18 cellular contexts compared by ENCODE assay signal in genomic region chr2:152415811-152416210, GRCh38.
A peak's percentile ranks its signal among the peaks of the same experiment; 100 is the strongest.
DNase-seq lines count a peak whose midpoint lies in the region; TF ChIP-seq lines count a peak whose summit lies in the region.
"Had no signal": no experiment of that assay in that cellular context is flagged by ENCODE, and none has a peak within 500 bp of the region (broad histone marks: within the 10 kb centered on the region; RNA-seq: fewer than 3 reads in every experiment).

No MANE protein-coding gene starts in this region.

- no peak for TF ChIP-seq CTCF in fibroblast of the aortic adventitia (IDR thresholded peaks at IDR 0.05; ENCODE audit: insufficient read depth, low read length)

- H3K4me3 ChIP-seq in fibroblast of the aortic adventitia (ENCODE audit: low read depth, low read length) (no peak overlapping the region), skeletal muscle tissue (ENCODE audit: low read length in 3 of 3) (no peak overlapping the region)

- intact Hi-C loops in activated naive CD4-positive, alpha-beta T cell treated with anti-CD3 and anti-CD28 coated beads for 36 hours (cut with micrococcal nuclease), result loop anchor here (1.0 to 10.0 kb wide), 10 partner anchors 9 to 591 kb away; partner anchors contain the start of genes ARL5A, ARL6IP6, FMNL2 and PRPF40A
- intact Hi-C loops in activated T-helper 2 cell treated with anti-CD3 and anti-CD28 coated beads, Interferon-gamma antibody, Interleukin-2, Interleukin-4, amounts not matched to agents 10 μg/mL and 5 μg/mL and 100 μg/mL, durations not matched to agents 14 hours and 24 hours and 36 hours (cut with micrococcal nuclease), result loop anchor here (1.0 to 2.0 kb wide), 7 partner anchors 10 to 239 kb away; partner anchors contain the start of gene FMNL2

- DNase-seq in activated naive CD4-positive, alpha-beta T cell treated with anti-CD3 and anti-CD28 coated beads for 36 hours, result no peak
- no peak for DNase-seq in activated naive CD4-positive, alpha-beta T cell treated with Interleukin-2 at 50 U/mL for 16 hours
- DNase-seq in activated T-helper 2 cell treated with anti-CD3 and anti-CD28 coated beads, Interferon-gamma antibody, Interleukin-2, Interleukin-4, amounts not matched to agents 10 μg/mL and 5 μg/mL and 100 μg/mL, durations not matched to agents 14 hours and 24 hours and 36 hours (ENCODE audit: low spot score), result no peak
- peak; percentile 62 for DNase-seq in fibroblast of the aortic adventitia (ENCODE audit: low read depth)
- DNase-seq in NCI-H2107 (lab: John Stamatoyannopoulos, UW), result no peak
- no peak for DNase-seq in DMS79 treated with DMSO at 0.1 percent for 48 hours (lab: John Stamatoyannopoulos, UW)
- DNase-seq in NCI-H510A (lab: John Stamatoyannopoulos, UW), result no peak
- DNase-seq: ACHN; CD4-positive, CD25-positive, alpha-beta regulatory T cell; DMS79; effector memory CD4-positive, alpha-beta T cell; NCI-H1436 treated with DMSO at 0.1 percent for 48 hours; NCI-H2227 treated with DMSO at 0.1 percent for 48 hours; stimulated activated naive CD4-positive, alpha-beta T cell; T-cell had no signal

- peak overlapping the region; percentile 32 for H3K27ac ChIP-seq in skeletal muscle tissue (ENCODE audit: low read depth, low read length)

- no peaks in the 10 kb centered on the region for H3K36me3 Mint-ChIP-seq in activated naive CD4-positive, alpha-beta T cell treated with anti-CD3 and anti-CD28 coated beads for 36 hours (ENCODE audit: low read depth)
- peaks cover 10% of the 10 kb centered on the region for H3K36me3 Mint-ChIP-seq in activated T-helper 2 cell treated with anti-CD3 and anti-CD28 coated beads, Interferon-gamma antibody, Interleukin-2, Interleukin-4, amounts not matched to agents 10 μg/mL and 5 μg/mL and 100 μg/mL, durations not matched to agents 14 hours and 24 hours and 36 hours (ENCODE audit: low read depth)
- H3K36me3 Mint-ChIP-seq: CD4-positive, CD25-positive, alpha-beta regulatory T cell; T-cell had no signal

- H3K4me1 Mint-ChIP-seq in activated naive CD4-positive, alpha-beta T cell treated with anti-CD3 and anti-CD28 coated beads for 36 hours (ENCODE audit: low read depth), result peaks cover 45% of the 10 kb centered on the region
- peaks cover 55% of the 10 kb centered on the region for H3K4me1 Mint-ChIP-seq in activated T-helper 2 cell treated with anti-CD3 and anti-CD28 coated beads, Interferon-gamma antibody, Interleukin-2, Interleukin-4, amounts not matched to agents 10 μg/mL and 5 μg/mL and 100 μg/mL, durations not matched to agents 14 hours and 24 hours and 36 hours (ENCODE audit: low read depth)
- H3K4me1 Mint-ChIP-seq: CD4-positive, CD25-positive, alpha-beta regulatory T cell; T-cell had no signal

- no peaks in the 10 kb centered on the region for H3K9me3 Mint-ChIP-seq in activated naive CD4-positive, alpha-beta T cell treated with anti-CD3 and anti-CD28 coated beads for 36 hours
- no peaks in the 10 kb centered on the region for H3K9me3 Mint-ChIP-seq in activated T-helper 2 cell treated with anti-CD3 and anti-CD28 coated beads, Interferon-gamma antibody, Interleukin-2, Interleukin-4, amounts not matched to agents 10 μg/mL and 5 μg/mL and 100 μg/mL, durations not matched to agents 14 hours and 24 hours and 36 hours
- H3K9me3 Mint-ChIP-seq: activated CD8-positive, alpha-beta T cell treated with anti-CD3 and anti-CD28 coated beads for 36 hours; CD4-positive, CD25-positive, alpha-beta regulatory T cell; T-cell had no signal

- no peaks in the 10 kb centered on the region for H3K27me3 ChIP-seq in skeletal muscle tissue (ENCODE audit: control insufficient read depth in 3 of 3, insufficient read depth in 3 of 3, low read length in 3 of 3)

- H3K27me3 Mint-ChIP-seq in activated naive CD4-positive, alpha-beta T cell treated with anti-CD3 and anti-CD28 coated beads for 36 hours (ENCODE audit: low read depth), result peaks cover 32% of the 10 kb centered on the region
- peaks cover 2% of the 10 kb centered on the region for H3K27me3 Mint-ChIP-seq in activated T-helper 2 cell treated with anti-CD3 and anti-CD28 coated beads, Interferon-gamma antibody, Interleukin-2, Interleukin-4, amounts not matched to agents 10 μg/mL and 5 μg/mL and 100 μg/mL, durations not matched to agents 14 hours and 24 hours and 36 hours (ENCODE audit: low read depth)
- H3K27me3 Mint-ChIP-seq: type B pancreatic cell had no signal

- CTCF ChIA-PET in activated naive CD4-positive, alpha-beta T cell treated with anti-CD3 and anti-CD28 coated beads for 36 hours (lab: Charles Lee), result interaction anchor here (0.5 kb wide), 1 partner anchor 104 kb away, joined by 3 read pairs; no protein-coding TSS in a partner anchor

- peaks cover 5 to 35% (median 34%) of the 10 kb centered on the region in 3 donors for H3K4me1 ChIP-seq in skeletal muscle tissue (ENCODE audit: control insufficient read depth in 3 of 3, insufficient read depth in 3 of 3, low read length in 3 of 3)

- no peaks in the 10 kb centered on the region for H3K9me3 ChIP-seq in skeletal muscle tissue (ENCODE audit: control insufficient read depth in 3 of 3, low read length in 3 of 3)

- no peak overlapping the region for H3K4me3 Mint-ChIP-seq in activated naive CD4-positive, alpha-beta T cell treated with anti-CD3 and anti-CD28 coated beads for 36 hours
- H3K4me3 Mint-ChIP-seq in activated T-helper 2 cell treated with anti-CD3 and anti-CD28 coated beads, Interferon-gamma antibody, Interleukin-2, Interleukin-4, amounts not matched to agents 10 μg/mL and 5 μg/mL and 100 μg/mL, durations not matched to agents 14 hours and 24 hours and 36 hours (ENCODE audit: low read depth), result no peak overlapping the region
- H3K4me3 Mint-ChIP-seq: activated CD8-positive, alpha-beta T cell treated with anti-CD3 and anti-CD28 coated beads for 36 hours; CD4-positive, CD25-positive, alpha-beta regulatory T cell; T-cell had no signal

- H3K27ac Mint-ChIP-seq in activated naive CD4-positive, alpha-beta T cell treated with anti-CD3 and anti-CD28 coated beads for 36 hours, result peak overlapping the region; percentile 36
- peak overlapping the region; percentile 88 for H3K27ac Mint-ChIP-seq in activated T-helper 2 cell treated with anti-CD3 and anti-CD28 coated beads, Interferon-gamma antibody, Interleukin-2, Interleukin-4, amounts not matched to agents 10 μg/mL and 5 μg/mL and 100 μg/mL, durations not matched to agents 14 hours and 24 hours and 36 hours
- H3K27ac Mint-ChIP-seq: activated CD8-positive, alpha-beta T cell treated with anti-CD3 and anti-CD28 coated beads for 36 hours; CD4-positive, CD25-positive, alpha-beta regulatory T cell; T-cell had no signal

- no peaks in the 10 kb centered on the region for H3K36me3 ChIP-seq in skeletal muscle tissue (ENCODE audit: control insufficient read depth in 3 of 3, insufficient read depth in 3 of 3, low read length in 3 of 3)

- no peak overlapping the region for H3K9ac ChIP-seq in skeletal muscle tissue (ENCODE audit: low read depth in 1 of 3, low read length in 3 of 3)
